ENCODE assay signal across 12 cellular contexts in the genomic region with DNA sequence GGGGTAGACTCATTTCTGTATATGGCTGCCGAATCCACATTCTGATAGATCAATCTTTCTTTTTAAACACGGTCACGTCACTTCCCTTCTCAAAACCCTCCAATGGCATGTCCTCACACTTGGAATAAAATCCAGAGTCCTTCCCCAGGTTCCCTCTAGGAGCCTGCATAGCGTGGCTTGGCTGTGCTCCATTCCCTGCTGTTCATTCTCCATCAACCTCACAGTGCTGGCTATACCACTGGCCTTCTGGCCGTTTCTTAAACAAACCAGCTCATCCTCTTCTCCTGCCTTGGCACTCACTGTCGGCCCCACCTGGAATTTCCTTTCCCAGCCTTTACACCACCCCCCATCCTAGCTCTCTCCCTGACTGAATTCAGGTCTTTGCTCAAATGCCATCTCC.
A peak's percentile ranks its signal among the peaks of the same experiment; 100 is the strongest.
DNase-seq lines count a peak whose midpoint lies in the region; ATAC-seq and TF ChIP-seq lines count a peak whose summit lies in the region.
"Had no signal": no experiment of that assay in that cellular context is flagged by ENCODE, and none has a peak within 500 bp of the region (broad histone marks: within the 10 kb centered on the region; RNA-seq: fewer than 3 reads in every experiment).

No MANE protein-coding gene starts in this region.

- 0 out of 2 replicates have a peak overlapping the region, but pooled peaks have one; percentile 14 for H2AFZ ChIP-seq in SK-N-SH (ENCODE audit: low read depth)

- H3K27me3 ChIP-seq in SK-N-SH (ENCODE audit: insufficient read depth) (no peaks in the 10 kb centered on the region), gastrocnemius medialis (no peaks in the 10 kb centered on the region)
- H3K27me3 ChIP-seq: upper lobe of right lung had no signal

- no peak overlapping the region for H3K4me3 ChIP-seq in SK-N-SH (ENCODE audit: low read depth in 2 of 2, low read length in 1 of 2)
- H3K4me3 ChIP-seq in gastrocnemius medialis = no peak overlapping the region
- H3K4me3 ChIP-seq: upper lobe of right lung had no signal

- H3K4me1 ChIP-seq in SK-N-SH (ENCODE audit: control insufficient read depth in 1 of 2, insufficient read depth in 2 of 2, low read depth in 1 of 2, low read length in 1 of 2) = no peaks in the 10 kb centered on the region; a peak in 1 of 4 replicates
- H3K4me1 ChIP-seq in gastrocnemius medialis = no peaks in the 10 kb centered on the region

- no peak for DNase-seq in activated naive CD8-positive, alpha-beta T cell treated with anti-CD3 and anti-CD28 coated beads for 36 hours
- no peak for DNase-seq in activated naive CD8-positive, alpha-beta T cell treated with anti-CD3 and anti-CD28 coated beads, Interleukin-2, amount 50 U/mL, for 24 hours
- DNase-seq in SK-N-SH (no peak), iPS-NIHi11 (ENCODE audit: low spot score) (peak; percentile 50), type B pancreatic cell (ENCODE audit: extremely low spot score, unreplicated experiment) (no peak), NCI-H2196 treated with DMSO at 0.1 percent for 48 hours (lab: John Stamatoyannopoulos, UW; ENCODE audit: unreplicated experiment) (no peak), gastrocnemius medialis (no peak)
- DNase-seq: central memory CD4-positive, alpha-beta T cell; upper lobe of right lung; WERI-Rb-1 had no signal

- no peak for TF ChIP-seq CTCF in SK-N-SH (IDR thresholded peaks at IDR 0.05)
- TF ChIP-seq CTCF in type B pancreatic cell (conservative IDR thresholded peaks at IDR 0.05) = no peak
- TF ChIP-seq CTCF in gastrocnemius medialis (IDR thresholded peaks at IDR 0.05 in 4 of 5, conservative IDR thresholded peaks at IDR 0.05 in 1 of 5) = no peak

- POLR2A ChIA-PET in SK-N-SH (lab: Yijun Ruan, JAX) = interaction anchor here (0.6 kb wide), 1 partner anchor 19 kb away, joined by 4 read pairs; no protein-coding TSS in a partner anchor

- no peak overlapping the region; a peak in 1 of 4 replicates for H3K27ac ChIP-seq in SK-N-SH (ENCODE audit: low read depth in 2 of 2, low read length in 1 of 2)
- no peak overlapping the region for H3K27ac ChIP-seq in gastrocnemius medialis
- H3K27ac ChIP-seq: WERI-Rb-1 had no signal

- peaks cover 23% of the 10 kb centered on the region for H3K4me1 Mint-ChIP-seq in activated naive CD8-positive, alpha-beta T cell treated with anti-CD3 and anti-CD28 coated beads for 36 hours
- peaks cover 25% of the 10 kb centered on the region for H3K4me1 Mint-ChIP-seq in activated naive CD8-positive, alpha-beta T cell treated with anti-CD3 and anti-CD28 coated beads, Interleukin-2, amount 50 U/mL, for 24 hours
- H3K4me1 Mint-ChIP-seq in type B pancreatic cell (ENCODE audit: unreplicated experiment) = peaks cover 22% of the 10 kb centered on the region

- WGBS in SK-N-SH (ENCODE audit: low lambda C conversion rate) = 66% methylated on average over 6 of the region's 6 CpGs

- H4K20me1 ChIP-seq in SK-N-SH (ENCODE audit: insufficient read depth) = no peaks in the 10 kb centered on the region

- peaks cover 15% of the 10 kb centered on the region for H3F3A ChIP-seq in SK-N-SH (replicated peaks; ENCODE audit: insufficient read depth)

- TF ChIP-seq RAD21 in SK-N-SH (IDR thresholded peaks at IDR 0.05; ENCODE audit: low read length) = no peak

- no peaks in the 10 kb centered on the region for H3K9me3 Mint-ChIP-seq in activated naive CD8-positive, alpha-beta T cell treated with anti-CD3 and anti-CD28 coated beads for 36 hours
- no peaks in the 10 kb centered on the region for H3K9me3 Mint-ChIP-seq in activated naive CD8-positive, alpha-beta T cell treated with anti-CD3 and anti-CD28 coated beads, Interleukin-2, amount 50 U/mL, for 24 hours
- H3K9me3 Mint-ChIP-seq in type B pancreatic cell = no peaks in the 10 kb centered on the region

- H3K9me2 ChIP-seq in SK-N-SH = no peaks in the 10 kb centered on the region

- H3K79me2 ChIP-seq in SK-N-SH (ENCODE audit: insufficient read depth) = no peaks in the 10 kb centered on the region

- no peaks in the 10 kb centered on the region for H3K9me3 ChIP-seq in SK-N-SH
- no peaks in the 10 kb centered on the region for H3K9me3 ChIP-seq in gastrocnemius medialis
- H3K9me3 ChIP-seq: upper lobe of right lung had no signal

- H3K4me2 ChIP-seq in SK-N-SH = no peak overlapping the region

- no peaks in the 10 kb centered on the region for H3K27me3 Mint-ChIP-seq in activated naive CD8-positive, alpha-beta T cell treated with anti-CD3 and anti-CD28 coated beads for 36 hours
- H3K27me3 Mint-ChIP-seq in activated naive CD8-positive, alpha-beta T cell treated with anti-CD3 and anti-CD28 coated beads, Interleukin-2, amount 50 U/mL, for 24 hours = no peaks in the 10 kb centered on the region
- H3K27me3 Mint-ChIP-seq in type B pancreatic cell = no peaks in the 10 kb centered on the region

- intact Hi-C loops in gastrocnemius medialis (cut with DNase I; ENCODE audit: low total_unique reads) = no loop called here

- no peak overlapping the region for H3K9ac ChIP-seq in SK-N-SH

- no peak for ATAC-seq in activated naive CD8-positive, alpha-beta T cell treated with anti-CD3 and anti-CD28 coated beads, Interleukin-2, amount 50 U/mL, for 24 hours
- ATAC-seq in HG02610 (IDR thresholded peaks at IDR 0.05; ENCODE audit: unreplicated experiment) = no peak
- no peak for ATAC-seq in gastrocnemius medialis
- ATAC-seq: Right ventricle myocardium inferior, upper lobe of right lung had no signal

- no peak for TF ChIP-seq POLR2A in gastrocnemius medialis (IDR thresholded peaks at IDR 0.05)

- in situ Hi-C loops in gastrocnemius medialis (cut with MboI; ENCODE audit: low sequenced_read_pairs in 4 of 4) = no loop called here

- CTCF ChIA-PET in SK-N-SH (lab: Yijun Ruan, JAX) = no interaction called here

- no peaks in the 10 kb centered on the region for H3K36me3 Mint-ChIP-seq in activated naive CD8-positive, alpha-beta T cell treated with anti-CD3 and anti-CD28 coated beads for 36 hours
- no peaks in the 10 kb centered on the region for H3K36me3 Mint-ChIP-seq in activated naive CD8-positive, alpha-beta T cell treated with anti-CD3 and anti-CD28 coated beads, Interleukin-2, amount 50 U/mL, for 24 hours (ENCODE audit: low read depth)
- H3K36me3 Mint-ChIP-seq in type B pancreatic cell = no peaks in the 10 kb centered on the region

- H3K36me3 ChIP-seq in SK-N-SH (replicated peaks in 1 of 2; ENCODE audit: control insufficient read depth in 1 of 2, insufficient read depth in 2 of 2, low read length in 1 of 2) (no peaks in the 10 kb centered on the region), gastrocnemius medialis (no peaks in the 10 kb centered on the region)
- H3K36me3 ChIP-seq: upper lobe of right lung, WERI-Rb-1 had no signal

- peak overlapping the region; percentile 3 for H3K4me3 Mint-ChIP-seq in activated naive CD8-positive, alpha-beta T cell treated with anti-CD3 and anti-CD28 coated beads for 36 hours
- no peak overlapping the region for H3K4me3 Mint-ChIP-seq in activated naive CD8-positive, alpha-beta T cell treated with anti-CD3 and anti-CD28 coated beads, Interleukin-2, amount 50 U/mL, for 24 hours
- H3K4me3 Mint-ChIP-seq in type B pancreatic cell = peak overlapping the region; percentile 46

- no peak overlapping the region for H3K27ac Mint-ChIP-seq in activated naive CD8-positive, alpha-beta T cell treated with anti-CD3 and anti-CD28 coated beads for 36 hours
- no peak overlapping the region for H3K27ac Mint-ChIP-seq in activated naive CD8-positive, alpha-beta T cell treated with anti-CD3 and anti-CD28 coated beads, Interleukin-2, amount 50 U/mL, for 24 hours
- H3K27ac Mint-ChIP-seq in type B pancreatic cell = peak overlapping the region; percentile 64

- no peak for TF ChIP-seq EP300 in SK-N-SH (IDR thresholded peaks at IDR 0.05; ENCODE audit: borderline replicate concordance in 1 of 2, low read depth in 1 of 2, low read length in 1 of 2)

TF ChIP-seq in SK-N-SH, 30 proteins besides CTCF, POLR2A, EP300 and RAD21:
- TF ChIP-seq NFIC (IDR thresholded peaks at IDR 0.05; ENCODE audit: borderline replicate concordance) = peak; percentile 30
- TF ChIP-seq SIN3A (IDR thresholded peaks at IDR 0.05; ENCODE audit: borderline replicate concordance, low read depth, low read length) = no peak
TF ChIP-seq in SK-N-SH: peak in this region for 1.
